ENCODE assay signal across 1 cellular context in genomic region chr1:232806071-232806510, GRCh38.
TF ChIP-seq lines count a peak whose summit lies in the region.

No MANE protein-coding gene starts in this region.

TF ChIP-seq in SK-N-SH, 30 proteins besides CTCF, POLR2A, EP300 and RAD21 (continued from another document):
- TF ChIP-seq, protein P1, sequence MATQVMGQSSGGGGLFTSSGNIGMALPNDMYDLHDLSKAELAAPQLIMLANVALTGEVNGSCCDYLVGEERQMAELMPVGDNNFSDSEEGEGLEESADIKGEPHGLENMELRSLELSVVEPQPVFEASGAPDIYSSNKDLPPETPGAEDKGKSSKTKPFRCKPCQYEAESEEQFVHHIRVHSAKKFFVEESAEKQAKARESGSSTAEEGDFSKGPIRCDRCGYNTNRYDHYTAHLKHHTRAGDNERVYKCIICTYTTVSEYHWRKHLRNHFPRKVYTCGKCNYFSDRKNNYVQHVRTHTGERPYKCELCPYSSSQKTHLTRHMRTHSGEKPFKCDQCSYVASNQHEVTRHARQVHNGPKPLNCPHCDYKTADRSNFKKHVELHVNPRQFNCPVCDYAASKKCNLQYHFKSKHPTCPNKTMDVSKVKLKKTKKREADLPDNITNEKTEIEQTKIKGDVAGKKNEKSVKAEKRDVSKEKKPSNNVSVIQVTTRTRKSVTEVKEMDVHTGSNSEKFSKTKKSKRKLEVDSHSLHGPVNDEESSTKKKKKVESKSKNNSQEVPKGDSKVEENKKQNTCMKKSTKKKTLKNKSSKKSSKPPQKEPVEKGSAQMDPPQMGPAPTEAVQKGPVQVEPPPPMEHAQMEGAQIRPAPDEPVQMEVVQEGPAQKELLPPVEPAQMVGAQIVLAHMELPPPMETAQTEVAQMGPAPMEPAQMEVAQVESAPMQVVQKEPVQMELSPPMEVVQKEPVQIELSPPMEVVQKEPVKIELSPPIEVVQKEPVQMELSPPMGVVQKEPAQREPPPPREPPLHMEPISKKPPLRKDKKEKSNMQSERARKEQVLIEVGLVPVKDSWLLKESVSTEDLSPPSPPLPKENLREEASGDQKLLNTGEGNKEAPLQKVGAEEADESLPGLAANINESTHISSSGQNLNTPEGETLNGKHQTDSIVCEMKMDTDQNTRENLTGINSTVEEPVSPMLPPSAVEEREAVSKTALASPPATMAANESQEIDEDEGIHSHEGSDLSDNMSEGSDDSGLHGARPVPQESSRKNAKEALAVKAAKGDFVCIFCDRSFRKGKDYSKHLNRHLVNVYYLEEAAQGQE (IDR thresholded peaks at IDR 0.05; ENCODE audit: low read depth, low read length): no peak
- TF ChIP-seq EZH2phosphoT487 (IDR thresholded peaks at IDR 0.05; ENCODE audit: borderline replicate concordance, low read depth) (no peak), TAF1 (IDR thresholded peaks at IDR 0.05; ENCODE audit: borderline replicate concordance, low read depth, low read length) (no peak), JUND (IDR thresholded peaks at IDR 0.05) (no peak), CHD2 (IDR thresholded peaks at IDR 0.05; ENCODE audit: low read length, partially characterized antibody) (no peak)
